ENCODE assay signal across 1 cellular context in the genomic region with DNA sequence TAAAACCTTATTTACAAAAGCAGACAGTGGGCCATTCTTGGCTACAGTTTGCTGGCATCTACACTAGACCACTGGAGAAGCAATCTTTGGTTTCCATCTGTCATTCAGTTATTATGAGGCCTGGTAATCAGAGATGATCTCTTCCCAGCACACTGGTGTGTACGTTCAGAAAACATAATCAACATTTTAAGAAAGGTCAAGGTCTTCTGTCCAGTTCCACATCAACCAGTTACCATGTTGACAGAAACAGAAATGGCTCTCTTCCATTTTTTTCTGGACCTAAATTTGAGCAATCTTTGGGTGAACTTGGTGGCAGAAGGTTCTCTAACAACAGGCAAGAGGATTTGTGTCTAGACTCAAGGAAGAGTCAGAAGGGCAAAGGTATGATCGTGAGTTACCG.
TF ChIP-seq lines count a peak whose summit lies in the region.

No MANE protein-coding gene starts in this region.

TF ChIP-seq in HepG2, 621 proteins besides CTCF, POLR2A, EP300 and RAD21 (continued from another document and continues in another):
- TF ChIP-seq, protein P1, sequence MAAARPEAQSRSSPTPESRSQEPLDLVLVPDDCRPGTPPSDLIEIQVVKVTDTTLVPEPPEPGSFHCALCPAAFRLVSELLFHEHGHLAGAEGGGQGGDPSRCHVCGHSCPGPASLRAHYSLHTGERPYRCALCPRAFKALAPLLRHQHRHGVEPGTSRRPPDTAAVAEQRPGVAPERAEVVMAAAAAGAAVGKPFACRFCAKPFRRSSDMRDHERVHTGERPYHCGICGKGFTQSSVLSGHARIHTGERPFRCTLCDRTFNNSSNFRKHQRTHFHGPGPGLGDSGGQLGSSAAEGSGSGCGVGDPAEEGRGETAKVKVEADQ (CRISPR knock-in tag; IDR thresholded peaks at IDR 0.05; ENCODE audit: borderline replicate concordance) = no peak
- TF ChIP-seq SUZ12 (IDR thresholded peaks at IDR 0.05; ENCODE audit: low read depth, low read length) (no peak), ZFY (CRISPR knock-in tag; IDR thresholded peaks at IDR 0.05) (0 out of 2 replicates have a peak, but pooled peaks have one; percentile 13), TP53 (CRISPR knock-in tag; conservative IDR thresholded peaks at IDR 0.05) (0 out of 2 replicates have a peak, but pooled peaks have one; percentile 35), ZNF556 (CRISPR knock-in tag; IDR thresholded peaks at IDR 0.05; ENCODE audit: borderline replicate concordance) (no peak), HOXA3 (CRISPR knock-in tag; IDR thresholded peaks at IDR 0.05) (no peak), ZNF296 (CRISPR knock-in tag; conservative IDR thresholded peaks at IDR 0.05) (no peak), ZNF367 (CRISPR knock-in tag; IDR thresholded peaks at IDR 0.05; ENCODE audit: borderline replicate concordance) (no peak), MED1 (CRISPR knock-in tag; IDR thresholded peaks at IDR 0.05) (peak; percentile 63), ZC3H13 (CRISPR knock-in tag; IDR thresholded peaks at IDR 0.05) (no peak), FOXP4 (CRISPR knock-in tag; IDR thresholded peaks at IDR 0.05) (peak; percentile 49; the same call in 1 of the 2 replicates), ZFYVE20 (CRISPR knock-in tag; IDR thresholded peaks at IDR 0.05; ENCODE audit: borderline replicate concordance, low read depth) (no peak), ATF4 (CRISPR knock-in tag; IDR thresholded peaks at IDR 0.05) (no peak), ZNF570 (CRISPR knock-in tag; IDR thresholded peaks at IDR 0.05; ENCODE audit: borderline replicate concordance) (no peak), ZNF644 (CRISPR knock-in tag; IDR thresholded peaks at IDR 0.05; ENCODE audit: low read depth) (peak; percentile 93), ZNF816 (CRISPR knock-in tag; IDR thresholded peaks at IDR 0.05; ENCODE audit: borderline replicate concordance) (no peak), NR2F6 (IDR thresholded peaks at IDR 0.05) (peak; percentile 66), NR2F6 (CRISPR knock-in tag; IDR thresholded peaks at IDR 0.05) (peak; percentile 56; the same call in 1 of the 2 replicates), SIN3A (IDR thresholded peaks at IDR 0.05; ENCODE audit: borderline replicate concordance, low read depth, low read length) (no peak), ETV5 (CRISPR knock-in tag; IDR thresholded peaks at IDR 0.05; ENCODE audit: borderline replicate concordance) (no peak), HOXA5 (CRISPR knock-in tag; IDR thresholded peaks at IDR 0.05) (no peak), THYN1 (CRISPR knock-in tag; IDR thresholded peaks at IDR 0.05; ENCODE audit: borderline replicate concordance, low read depth) (0 out of 2 replicates have a peak, but pooled peaks have one; percentile 39), ARID2 (CRISPR knock-in tag; IDR thresholded peaks at IDR 0.05; ENCODE audit: borderline replicate concordance) (no peak), ZSCAN25 (CRISPR knock-in tag; IDR thresholded peaks at IDR 0.05) (no peak), MAZ (IDR thresholded peaks at IDR 0.05; ENCODE audit: borderline replicate concordance, low read depth, low read length) (no peak), MAZ (CRISPR knock-in tag; IDR thresholded peaks at IDR 0.05; ENCODE audit: low read depth) (no peak), ZNF501 (CRISPR knock-in tag; IDR thresholded peaks at IDR 0.05) (no peak), RXRB (CRISPR knock-in tag; IDR thresholded peaks at IDR 0.05; ENCODE audit: borderline replicate concordance) (0 out of 2 replicates have a peak, but pooled peaks have one; percentile 25), SP140L (CRISPR knock-in tag; IDR thresholded peaks at IDR 0.05; ENCODE audit: borderline replicate concordance) (no peak), KLF15 (CRISPR knock-in tag; IDR thresholded peaks at IDR 0.05; ENCODE audit: borderline replicate concordance) (no peak), ZNF496 (CRISPR knock-in tag; IDR thresholded peaks at IDR 0.05; ENCODE audit: insufficient replicate concordance) (no peak), ARID5B (CRISPR knock-in tag; IDR thresholded peaks at IDR 0.05) (0 out of 2 replicates have a peak, but pooled peaks have one; percentile 52)
- TF ChIP-seq, protein P2, sequence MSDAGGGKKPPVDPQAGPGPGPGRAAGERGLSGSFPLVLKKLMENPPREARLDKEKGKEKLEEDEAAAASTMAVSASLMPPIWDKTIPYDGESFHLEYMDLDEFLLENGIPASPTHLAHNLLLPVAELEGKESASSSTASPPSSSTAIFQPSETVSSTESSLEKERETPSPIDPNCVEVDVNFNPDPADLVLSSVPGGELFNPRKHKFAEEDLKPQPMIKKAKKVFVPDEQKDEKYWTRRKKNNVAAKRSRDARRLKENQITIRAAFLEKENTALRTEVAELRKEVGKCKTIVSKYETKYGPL (CRISPR knock-in tag; IDR thresholded peaks at IDR 0.05) = no peak
- TF ChIP-seq, protein P3, sequence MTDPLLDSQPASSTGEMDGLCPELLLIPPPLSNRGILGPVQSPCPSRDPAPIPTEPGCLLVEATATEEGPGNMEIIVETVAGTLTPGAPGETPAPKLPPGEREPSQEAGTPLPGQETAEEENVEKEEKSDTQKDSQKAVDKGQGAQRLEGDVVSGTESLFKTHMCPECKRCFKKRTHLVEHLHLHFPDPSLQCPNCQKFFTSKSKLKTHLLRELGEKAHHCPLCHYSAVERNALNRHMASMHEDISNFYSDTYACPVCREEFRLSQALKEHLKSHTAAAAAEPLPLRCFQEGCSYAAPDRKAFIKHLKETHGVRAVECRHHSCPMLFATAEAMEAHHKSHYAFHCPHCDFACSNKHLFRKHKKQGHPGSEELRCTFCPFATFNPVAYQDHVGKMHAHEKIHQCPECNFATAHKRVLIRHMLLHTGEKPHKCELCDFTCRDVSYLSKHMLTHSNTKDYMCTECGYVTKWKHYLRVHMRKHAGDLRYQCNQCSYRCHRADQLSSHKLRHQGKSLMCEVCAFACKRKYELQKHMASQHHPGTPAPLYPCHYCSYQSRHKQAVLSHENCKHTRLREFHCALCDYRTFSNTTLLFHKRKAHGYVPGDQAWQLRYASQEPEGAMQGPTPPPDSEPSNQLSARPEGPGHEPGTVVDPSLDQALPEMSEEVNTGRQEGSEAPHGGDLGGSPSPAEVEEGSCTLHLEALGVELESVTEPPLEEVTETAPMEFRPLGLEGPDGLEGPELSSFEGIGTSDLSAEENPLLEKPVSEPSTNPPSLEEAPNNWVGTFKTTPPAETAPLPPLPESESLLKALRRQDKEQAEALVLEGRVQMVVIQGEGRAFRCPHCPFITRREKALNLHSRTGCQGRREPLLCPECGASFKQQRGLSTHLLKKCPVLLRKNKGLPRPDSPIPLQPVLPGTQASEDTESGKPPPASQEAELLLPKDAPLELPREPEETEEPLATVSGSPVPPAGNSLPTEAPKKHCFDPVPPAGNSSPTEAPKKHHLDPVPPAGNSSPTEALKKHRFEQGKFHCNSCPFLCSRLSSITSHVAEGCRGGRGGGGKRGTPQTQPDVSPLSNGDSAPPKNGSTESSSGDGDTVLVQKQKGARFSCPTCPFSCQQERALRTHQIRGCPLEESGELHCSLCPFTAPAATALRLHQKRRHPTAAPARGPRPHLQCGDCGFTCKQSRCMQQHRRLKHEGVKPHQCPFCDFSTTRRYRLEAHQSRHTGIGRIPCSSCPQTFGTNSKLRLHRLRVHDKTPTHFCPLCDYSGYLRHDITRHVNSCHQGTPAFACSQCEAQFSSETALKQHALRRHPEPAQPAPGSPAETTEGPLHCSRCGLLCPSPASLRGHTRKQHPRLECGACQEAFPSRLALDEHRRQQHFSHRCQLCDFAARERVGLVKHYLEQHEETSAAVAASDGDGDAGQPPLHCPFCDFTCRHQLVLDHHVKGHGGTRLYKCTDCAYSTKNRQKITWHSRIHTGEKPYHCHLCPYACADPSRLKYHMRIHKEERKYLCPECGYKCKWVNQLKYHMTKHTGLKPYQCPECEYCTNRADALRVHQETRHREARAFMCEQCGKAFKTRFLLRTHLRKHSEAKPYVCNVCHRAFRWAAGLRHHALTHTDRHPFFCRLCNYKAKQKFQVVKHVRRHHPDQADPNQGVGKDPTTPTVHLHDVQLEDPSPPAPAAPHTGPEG (CRISPR knock-in tag; IDR thresholded peaks at IDR 0.05) = 0 out of 2 replicates have a peak, but pooled peaks have one; percentile 52
- TF ChIP-seq, protein P4, sequence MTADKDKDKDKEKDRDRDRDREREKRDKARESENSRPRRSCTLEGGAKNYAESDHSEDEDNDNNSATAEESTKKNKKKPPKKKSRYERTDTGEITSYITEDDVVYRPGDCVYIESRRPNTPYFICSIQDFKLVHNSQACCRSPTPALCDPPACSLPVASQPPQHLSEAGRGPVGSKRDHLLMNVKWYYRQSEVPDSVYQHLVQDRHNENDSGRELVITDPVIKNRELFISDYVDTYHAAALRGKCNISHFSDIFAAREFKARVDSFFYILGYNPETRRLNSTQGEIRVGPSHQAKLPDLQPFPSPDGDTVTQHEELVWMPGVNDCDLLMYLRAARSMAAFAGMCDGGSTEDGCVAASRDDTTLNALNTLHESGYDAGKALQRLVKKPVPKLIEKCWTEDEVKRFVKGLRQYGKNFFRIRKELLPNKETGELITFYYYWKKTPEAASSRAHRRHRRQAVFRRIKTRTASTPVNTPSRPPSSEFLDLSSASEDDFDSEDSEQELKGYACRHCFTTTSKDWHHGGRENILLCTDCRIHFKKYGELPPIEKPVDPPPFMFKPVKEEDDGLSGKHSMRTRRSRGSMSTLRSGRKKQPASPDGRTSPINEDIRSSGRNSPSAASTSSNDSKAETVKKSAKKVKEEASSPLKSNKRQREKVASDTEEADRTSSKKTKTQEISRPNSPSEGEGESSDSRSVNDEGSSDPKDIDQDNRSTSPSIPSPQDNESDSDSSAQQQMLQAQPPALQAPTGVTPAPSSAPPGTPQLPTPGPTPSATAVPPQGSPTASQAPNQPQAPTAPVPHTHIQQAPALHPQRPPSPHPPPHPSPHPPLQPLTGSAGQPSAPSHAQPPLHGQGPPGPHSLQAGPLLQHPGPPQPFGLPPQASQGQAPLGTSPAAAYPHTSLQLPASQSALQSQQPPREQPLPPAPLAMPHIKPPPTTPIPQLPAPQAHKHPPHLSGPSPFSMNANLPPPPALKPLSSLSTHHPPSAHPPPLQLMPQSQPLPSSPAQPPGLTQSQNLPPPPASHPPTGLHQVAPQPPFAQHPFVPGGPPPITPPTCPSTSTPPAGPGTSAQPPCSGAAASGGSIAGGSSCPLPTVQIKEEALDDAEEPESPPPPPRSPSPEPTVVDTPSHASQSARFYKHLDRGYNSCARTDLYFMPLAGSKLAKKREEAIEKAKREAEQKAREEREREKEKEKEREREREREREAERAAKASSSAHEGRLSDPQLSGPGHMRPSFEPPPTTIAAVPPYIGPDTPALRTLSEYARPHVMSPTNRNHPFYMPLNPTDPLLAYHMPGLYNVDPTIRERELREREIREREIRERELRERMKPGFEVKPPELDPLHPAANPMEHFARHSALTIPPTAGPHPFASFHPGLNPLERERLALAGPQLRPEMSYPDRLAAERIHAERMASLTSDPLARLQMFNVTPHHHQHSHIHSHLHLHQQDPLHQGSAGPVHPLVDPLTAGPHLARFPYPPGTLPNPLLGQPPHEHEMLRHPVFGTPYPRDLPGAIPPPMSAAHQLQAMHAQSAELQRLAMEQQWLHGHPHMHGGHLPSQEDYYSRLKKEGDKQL (CRISPR knock-in tag; IDR thresholded peaks at IDR 0.05; ENCODE audit: low read depth) = no peak
- TF ChIP-seq, protein P5, sequence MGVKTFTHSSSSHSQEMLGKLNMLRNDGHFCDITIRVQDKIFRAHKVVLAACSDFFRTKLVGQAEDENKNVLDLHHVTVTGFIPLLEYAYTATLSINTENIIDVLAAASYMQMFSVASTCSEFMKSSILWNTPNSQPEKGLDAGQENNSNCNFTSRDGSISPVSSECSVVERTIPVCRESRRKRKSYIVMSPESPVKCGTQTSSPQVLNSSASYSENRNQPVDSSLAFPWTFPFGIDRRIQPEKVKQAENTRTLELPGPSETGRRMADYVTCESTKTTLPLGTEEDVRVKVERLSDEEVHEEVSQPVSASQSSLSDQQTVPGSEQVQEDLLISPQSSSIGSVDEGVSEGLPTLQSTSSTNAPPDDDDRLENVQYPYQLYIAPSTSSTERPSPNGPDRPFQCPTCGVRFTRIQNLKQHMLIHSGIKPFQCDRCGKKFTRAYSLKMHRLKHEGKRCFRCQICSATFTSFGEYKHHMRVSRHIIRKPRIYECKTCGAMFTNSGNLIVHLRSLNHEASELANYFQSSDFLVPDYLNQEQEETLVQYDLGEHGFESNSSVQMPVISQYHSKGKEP (CRISPR knock-in tag; IDR thresholded peaks at IDR 0.05) = no peak
